Comparison of ENCODE assay signal across 6 cellular contexts in the genomic region with DNA sequence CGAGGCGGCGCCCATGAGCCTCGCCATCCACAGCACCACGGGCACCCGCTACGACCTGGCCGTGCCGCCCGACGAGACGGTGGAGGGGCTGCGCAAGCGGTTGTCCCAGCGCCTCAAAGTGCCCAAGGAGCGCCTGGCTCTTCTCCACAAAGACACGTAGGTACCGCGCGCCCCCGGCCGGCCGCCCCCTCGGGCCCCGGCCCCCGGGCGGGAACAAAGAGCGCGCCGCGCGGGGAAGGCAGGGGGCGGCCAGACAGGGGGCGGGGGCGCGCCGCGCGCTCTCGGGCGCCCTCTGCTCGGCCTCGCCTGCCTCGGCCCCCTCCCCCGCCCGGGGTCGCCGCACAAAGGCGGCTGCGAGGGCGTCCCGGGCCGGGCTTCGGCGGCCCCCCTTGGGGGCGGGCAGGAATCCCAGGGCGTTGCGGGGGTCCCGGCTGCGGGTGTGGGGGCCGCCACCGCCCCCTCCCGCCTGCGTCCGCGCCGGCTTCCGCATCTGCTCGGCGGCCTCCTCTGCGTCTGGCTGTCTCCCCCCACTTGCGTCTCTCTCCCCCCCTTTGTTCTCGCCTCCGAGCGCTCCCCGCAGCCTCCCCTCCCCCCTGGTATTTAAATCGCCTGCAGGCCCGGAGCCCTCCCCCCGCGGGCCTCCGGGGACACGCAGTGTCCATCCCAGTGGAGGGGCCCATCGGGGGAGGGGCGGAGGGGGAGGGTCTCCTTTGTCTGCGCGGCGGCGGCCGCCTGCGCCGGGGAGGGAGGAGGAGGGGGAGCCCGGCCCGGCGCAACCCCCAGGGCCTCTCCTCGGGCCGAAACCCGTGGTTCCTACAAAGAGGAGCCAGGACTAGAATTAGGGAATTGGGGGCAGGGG. TPM values are rescaled to one million over a fixed set of nuclear protein-coding genes. Genes with fewer than 3 reads are reported as not detected.
A peak's percentile ranks its signal among the peaks of the same experiment; 100 is the strongest.
DNase-seq lines count a peak whose midpoint lies in the region; ATAC-seq and TF ChIP-seq lines count a peak whose summit lies in the region.

No MANE protein-coding gene starts in this region.

- no peaks in the 10 kb centered on the region for H3K27me3 ChIP-seq in liver (ENCODE audit: control insufficient read depth in 4 of 4, insufficient read depth in 4 of 4, low read length in 3 of 4)

- ATAC-seq in GM18498 (IDR thresholded peaks at IDR 0.05; ENCODE audit: unreplicated experiment) (no peak), HG03378 (IDR thresholded peaks at IDR 0.05; ENCODE audit: unreplicated experiment) (no peak)

- peak overlapping the region; percentile 22 to 54 for H3K9ac ChIP-seq in liver (ENCODE audit: low read depth in 1 of 2, low read length in 2 of 2)

- H3K4me1 ChIP-seq in liver (ENCODE audit: control insufficient read depth in 4 of 4, insufficient read depth in 4 of 4, low read length in 3 of 4): peaks cover 25 to 66% (median 45%) of the 10 kb centered on the region in 4 donors

- TF ChIP-seq CTCF in liver (IDR thresholded peaks at IDR 0.05; ENCODE audit: low read depth, low read length, missing input control): no peak

- 1% methylated on average over 95 of the region's 97 CpGs for WGBS in liver

- DNase-seq in COLO668 (lab: John Stamatoyannopoulos, UW; ENCODE audit: unreplicated experiment) (peak; percentile 83), NCI-H146 treated with DMSO at 0.1 percent for 48 hours (lab: John Stamatoyannopoulos, UW; ENCODE audit: unreplicated experiment) (peak; percentile 26), anterior cingulate cortex (lab: John Stamatoyannopoulos, UW) (peak in 46 of 58 donors; percentile 11 to 76 (median 56))

- peak overlapping the region; percentile 55 to 75 (median 75) for H3K4me3 ChIP-seq in liver (ENCODE audit: low read depth in 1 of 3, low read length in 3 of 3)

- TF ChIP-seq RAD21 in liver (IDR thresholded peaks at IDR 0.05): no peak

- H3K27ac ChIP-seq in liver (ENCODE audit: low read depth in 1 of 2, low read length in 2 of 2): peak overlapping the region; percentile 90 to 97

- no peaks in the 10 kb centered on the region for H3K9me3 ChIP-seq in liver (ENCODE audit: control insufficient read depth in 4 of 4, low read length in 3 of 4)

- H3K36me3 ChIP-seq in liver (ENCODE audit: control insufficient read depth in 4 of 4, insufficient read depth in 3 of 4, low read depth in 1 of 4, low read length in 3 of 4): peaks cover 9 to 17% (median 12%) of the 10 kb centered on the region in 4 donors

TF ChIP-seq in liver, 16 proteins besides CTCF, POLR2A, EP300 and RAD21:
- TF ChIP-seq ATF3 (IDR thresholded peaks at IDR 0.05) (no peak), YY1 (IDR thresholded peaks at IDR 0.05) (no peak), FOXA2 (IDR thresholded peaks at IDR 0.05) (no peak), TAF1 (conservative IDR thresholded peaks at IDR 0.05) (no peak), EGR1 (IDR thresholded peaks at IDR 0.05; ENCODE audit: low read depth in 2 of 2) (no peak), HNF4G (IDR thresholded peaks at IDR 0.05) (no peak), HNF4A (conservative IDR thresholded peaks at IDR 0.05) (no peak), NR2F2 (IDR thresholded peaks at IDR 0.05) (no peak), FOXA1 (IDR thresholded peaks at IDR 0.05) (no peak), JUND (IDR thresholded peaks at IDR 0.05) (no peak), SP1 (IDR thresholded peaks at IDR 0.05) (no peak), RXRA (IDR thresholded peaks at IDR 0.05) (no peak)
- TF ChIP-seq, protein P1, sequence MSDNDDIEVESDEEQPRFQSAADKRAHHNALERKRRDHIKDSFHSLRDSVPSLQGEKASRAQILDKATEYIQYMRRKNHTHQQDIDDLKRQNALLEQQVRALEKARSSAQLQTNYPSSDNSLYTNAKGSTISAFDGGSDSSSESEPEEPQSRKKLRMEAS (IDR thresholded peaks at IDR 0.05): no peak
- TF ChIP-seq, protein P2, sequence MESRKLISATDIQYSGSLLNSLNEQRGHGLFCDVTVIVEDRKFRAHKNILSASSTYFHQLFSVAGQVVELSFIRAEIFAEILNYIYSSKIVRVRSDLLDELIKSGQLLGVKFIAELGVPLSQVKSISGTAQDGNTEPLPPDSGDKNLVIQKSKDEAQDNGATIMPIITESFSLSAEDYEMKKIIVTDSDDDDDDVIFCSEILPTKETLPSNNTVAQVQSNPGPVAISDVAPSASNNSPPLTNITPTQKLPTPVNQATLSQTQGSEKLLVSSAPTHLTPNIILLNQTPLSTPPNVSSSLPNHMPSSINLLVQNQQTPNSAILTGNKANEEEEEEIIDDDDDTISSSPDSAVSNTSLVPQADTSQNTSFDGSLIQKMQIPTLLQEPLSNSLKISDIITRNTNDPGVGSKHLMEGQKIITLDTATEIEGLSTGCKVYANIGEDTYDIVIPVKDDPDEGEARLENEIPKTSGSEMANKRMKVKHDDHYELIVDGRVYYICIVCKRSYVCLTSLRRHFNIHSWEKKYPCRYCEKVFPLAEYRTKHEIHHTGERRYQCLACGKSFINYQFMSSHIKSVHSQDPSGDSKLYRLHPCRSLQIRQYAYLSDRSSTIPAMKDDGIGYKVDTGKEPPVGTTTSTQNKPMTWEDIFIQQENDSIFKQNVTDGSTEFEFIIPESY (IDR thresholded peaks at IDR 0.05): no peak

RNA-seq across cellular contexts. Expression of gene MIDN, which starts 2.2 kb away (rescaled TPM):
- 10 to 100 TPM in 1 of 2 donors, 1 to 10 TPM in 1; 9.1 to 22.9 TPM for total RNA-seq in liver
- polyA plus RNA-seq in liver: 10 to 100 TPM in 1 of 2 donors, 1 to 10 TPM in 1; 2.9 to 14.6 TPM

RNA-seq across cellular contexts. Expression of gene ATP5F1D, which starts 9.1 kb away (rescaled TPM):
- total RNA-seq in liver: 10 to 100 TPM; 20.2 to 44.5 TPM
- polyA plus RNA-seq in liver: 100 to 1,000 TPM; 246 to 315 TPM

RNA-seq across cellular contexts. Expression of gene CBARP, which starts 12.8 kb away (rescaled TPM):
- total RNA-seq in liver: under 1 TPM; 0.05 to 0.25 TPM
- under 1 TPM in 1 of 2 donors, not detected in 1; 0.06 TPM for polyA plus RNA-seq in liver

RNA-seq across cellular contexts. Expression of gene CIRBP, which starts 18.5 kb away (rescaled TPM):
- 100 to 1,000 TPM in 1 of 2 donors, 10 to 100 TPM in 1; 80.5 to 135 TPM for total RNA-seq in liver
- polyA plus RNA-seq in liver: 100 to 1,000 TPM in 1 of 2 donors, 10 to 100 TPM in 1; 41.1 to 113 TPM

RNA-seq across cellular contexts. Expression of gene FAM174C, which starts 24.7 kb away (rescaled TPM):
- 10 to 100 TPM; 14.6 to 15.7 TPM for total RNA-seq in liver
- 10 to 100 TPM; 51.9 to 79.8 TPM for polyA plus RNA-seq in liver

Comparison
In these comparisons a context has a peak if more than half of its experiments do, and no peak if none do; other contexts are left out.
1. DNase-seq: peak in every context shown above with its lines; median percentile 83 in COLO668; 56 in anterior cingulate cortex; 26 in NCI-H146 treated with DMSO at 0.1 percent for 48 hours.